2 cellular contexts compared by ENCODE assay signal in the genomic region with DNA sequence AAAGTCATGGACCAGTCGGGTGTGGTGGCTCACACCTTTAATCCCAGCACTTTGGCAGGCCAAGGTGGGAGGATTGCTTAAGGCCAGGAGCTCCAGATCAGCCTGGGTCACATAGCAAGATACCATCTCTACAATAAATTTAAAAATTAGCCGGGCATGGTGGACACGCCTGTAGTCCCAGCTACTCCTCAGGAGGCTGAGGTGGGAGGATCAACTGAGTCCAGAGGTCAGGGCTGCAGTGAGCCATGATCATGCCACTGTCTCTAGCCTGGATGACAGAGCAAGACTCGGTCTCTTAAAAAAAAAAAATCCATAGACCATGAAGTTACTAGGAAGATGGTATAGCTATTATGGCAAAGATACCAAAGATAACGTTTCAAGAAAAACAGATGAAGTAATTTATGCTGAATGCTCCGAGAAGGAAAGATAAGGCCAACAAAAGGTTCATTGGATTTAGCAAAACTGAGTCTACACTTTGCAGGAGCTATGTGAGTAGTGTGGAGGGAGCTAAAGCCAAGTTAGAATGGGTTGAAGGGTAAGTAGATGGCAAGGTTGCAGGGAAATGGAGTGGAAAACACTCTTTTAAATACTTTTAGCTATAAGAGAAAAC.
TF ChIP-seq lines count a peak whose summit lies in the region.

No MANE protein-coding gene starts in this region.

TF ChIP-seq in IMR-90, 13 proteins besides CTCF, POLR2A, EP300 and RAD21:
- TF ChIP-seq, protein P1, sequence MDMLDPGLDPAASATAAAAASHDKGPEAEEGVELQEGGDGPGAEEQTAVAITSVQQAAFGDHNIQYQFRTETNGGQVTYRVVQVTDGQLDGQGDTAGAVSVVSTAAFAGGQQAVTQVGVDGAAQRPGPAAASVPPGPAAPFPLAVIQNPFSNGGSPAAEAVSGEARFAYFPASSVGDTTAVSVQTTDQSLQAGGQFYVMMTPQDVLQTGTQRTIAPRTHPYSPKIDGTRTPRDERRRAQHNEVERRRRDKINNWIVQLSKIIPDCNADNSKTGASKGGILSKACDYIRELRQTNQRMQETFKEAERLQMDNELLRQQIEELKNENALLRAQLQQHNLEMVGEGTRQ (IDR thresholded peaks at IDR 0.05; ENCODE audit: low read depth, low read length) = no peak

TF ChIP-seq in GM12878, 131 proteins besides CTCF, POLR2A, EP300 and RAD21:
- peak in 1 of 2 experiments; percentile 65; a peak in 2 of 4 replicates for TF ChIP-seq ETV6 (conservative IDR thresholded peaks at IDR 0.05 in 1 of 2, IDR thresholded peaks at IDR 0.05 in 1 of 2; ENCODE audit: borderline replicate concordance in 1 of 2, low read depth in 1 of 2)
- TF ChIP-seq TCF3 (IDR thresholded peaks at IDR 0.05; ENCODE audit: borderline replicate concordance, insufficient read depth, low read depth, low read length) = no peak
- no peak for TF ChIP-seq ZNF687 (IDR thresholded peaks at IDR 0.05)
- TF ChIP-seq, protein P2, sequence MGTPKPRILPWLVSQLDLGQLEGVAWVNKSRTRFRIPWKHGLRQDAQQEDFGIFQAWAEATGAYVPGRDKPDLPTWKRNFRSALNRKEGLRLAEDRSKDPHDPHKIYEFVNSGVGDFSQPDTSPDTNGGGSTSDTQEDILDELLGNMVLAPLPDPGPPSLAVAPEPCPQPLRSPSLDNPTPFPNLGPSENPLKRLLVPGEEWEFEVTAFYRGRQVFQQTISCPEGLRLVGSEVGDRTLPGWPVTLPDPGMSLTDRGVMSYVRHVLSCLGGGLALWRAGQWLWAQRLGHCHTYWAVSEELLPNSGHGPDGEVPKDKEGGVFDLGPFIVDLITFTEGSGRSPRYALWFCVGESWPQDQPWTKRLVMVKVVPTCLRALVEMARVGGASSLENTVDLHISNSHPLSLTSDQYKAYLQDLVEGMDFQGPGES (IDR thresholded peaks at IDR 0.05) = no peak
- TF ChIP-seq YBX1 (IDR thresholded peaks at IDR 0.05) = no peak
- TF ChIP-seq RFX5 (IDR thresholded peaks at IDR 0.05; ENCODE audit: low read depth, low read length) = no peak
- no peak for TF ChIP-seq NKRF (conservative IDR thresholded peaks at IDR 0.05)
- 0 out of 2 replicates have a peak, but pooled peaks have one; percentile 82 for TF ChIP-seq NFXL1 (IDR thresholded peaks at IDR 0.05; ENCODE audit: borderline replicate concordance)
